ENCODE assay signal across 21 cellular contexts in genomic region chr20:39072132-39072531, GRCh38.
A peak's percentile ranks its signal among the peaks of the same experiment; 100 is the strongest.
DNase-seq lines count a peak whose midpoint lies in the region; FAIRE-seq and TF ChIP-seq lines count a peak whose summit lies in the region.
"Had no signal": no experiment of that assay in that cellular context is flagged by ENCODE, and none has a peak within 500 bp of the region (broad histone marks: within the 10 kb centered on the region; RNA-seq: fewer than 3 reads in every experiment).

No MANE protein-coding gene starts in this region.

- H3K4me2 ChIP-seq in osteoblast (ENCODE audit: insufficient read depth, low read length): no peak overlapping the region
- H3K4me2 ChIP-seq: A549; BLaER1 treated with 17β-estradiol and CSF1 and Interleukin-3, amounts not matched to agents 10 nM and 100 nM had no signal

- peak overlapping the region; percentile 41 for H3K27ac Mint-ChIP-seq in nephron progenitor cell
- H3K27ac Mint-ChIP-seq: B cell; CD4-positive, alpha-beta T cell; CD8-positive, alpha-beta T cell had no signal

- no peak overlapping the region for H2AFZ ChIP-seq in osteoblast (ENCODE audit: low read length)

- H4K20me1 ChIP-seq in osteoblast (ENCODE audit: insufficient read depth, low read length): no peaks in the 10 kb centered on the region
- H4K20me1 ChIP-seq: BLaER1 treated with 17β-estradiol and CSF1 and Interleukin-3, amounts not matched to agents 10 nM and 100 nM had no signal

- TF ChIP-seq CTCF in nephron progenitor cell (IDR thresholded peaks at IDR 0.05): no peak
- no peak for TF ChIP-seq CTCF in osteoblast (IDR thresholded peaks at IDR 0.05; ENCODE audit: extremely low read depth, low read depth, low read length)

- H3K27ac ChIP-seq in osteoblast (ENCODE audit: low read depth, low read length): no peak overlapping the region
- H3K27ac ChIP-seq: 22Rv1; A549; BLaER1 treated with 17β-estradiol and CSF1 and Interleukin-3, amounts not matched to agents 10 nM and 100 nM; C4-2B had no signal

- no peaks in the 10 kb centered on the region for H3K36me3 Mint-ChIP-seq in nephron progenitor cell (ENCODE audit: low read depth)
- H3K36me3 Mint-ChIP-seq: CD8-positive, alpha-beta T cell had no signal

- H3K9me3 Mint-ChIP-seq in nephron progenitor cell: peaks cover 4% of the 10 kb centered on the region
- H3K9me3 Mint-ChIP-seq: CD4-positive, alpha-beta T cell had no signal

- peak; percentile 4 for FAIRE-seq in HTR-8/SVneo (lab: Jason Lieb, UNC)
- FAIRE-seq: A549, D721Med, G401.6, GM12891, GM19239 had no signal

- no peak for DNase-seq in HTR-8/SVneo (ENCODE audit: insufficient read length, low spot score)
- DNase-seq in nephron progenitor cell: no peak
- peak; percentile 38 for DNase-seq in osteoblast (ENCODE audit: insufficient read length, low spot score, missing footprints)
- no peak for DNase-seq in activated CD8-positive, alpha-beta memory T cell treated with anti-CD3 and anti-CD28 coated beads, Interleukin-2, amount 50 U/mL, for 4 hours
- DNase-seq in dermis blood vessel endothelial cell: no peak
- DNase-seq: AML-193; Caco-2; Calu3; CD4-positive, alpha-beta T cell; CD8-positive, alpha-beta T cell; DMS79 treated with DMSO at 0.1 percent for 48 hours; GF-D8 had no signal

- H3K4me1 Mint-ChIP-seq in nephron progenitor cell: peaks cover 10% of the 10 kb centered on the region
- H3K4me1 Mint-ChIP-seq: B cell had no signal

- no peaks in the 10 kb centered on the region for H3K36me3 ChIP-seq in osteoblast (ENCODE audit: insufficient read depth, low read length)
- H3K36me3 ChIP-seq: BLaER1 treated with 17β-estradiol and CSF1 and Interleukin-3, amounts not matched to agents 10 nM and 100 nM had no signal

- peaks cover 62% of the 10 kb centered on the region for H3K27me3 Mint-ChIP-seq in nephron progenitor cell (ENCODE audit: low read depth, poor library complexity)

- H3K27me3 ChIP-seq in osteoblast (ENCODE audit: insufficient read depth, low read length): peaks cover 16% of the 10 kb centered on the region
- H3K27me3 ChIP-seq: BLaER1 treated with 17β-estradiol and CSF1 and Interleukin-3, amounts not matched to agents 10 nM and 100 nM had no signal

- peaks cover 12% of the 10 kb centered on the region for H3K4me1 ChIP-seq in osteoblast (ENCODE audit: insufficient read depth, low read length)
- H3K4me1 ChIP-seq: A549; BLaER1 treated with 17β-estradiol and CSF1 and Interleukin-3, amounts not matched to agents 10 nM and 100 nM; Caco-2 had no signal

- H3K4me3 Mint-ChIP-seq in nephron progenitor cell: no peak overlapping the region
- H3K4me3 Mint-ChIP-seq: B cell; CD4-positive, alpha-beta T cell; CD8-positive, alpha-beta T cell had no signal

- no peaks in the 10 kb centered on the region for H3K9me3 ChIP-seq in osteoblast (ENCODE audit: low read depth, low read length)
- H3K9me3 ChIP-seq: A549, Caco-2 had no signal

- no peak overlapping the region for H3K4me3 ChIP-seq in osteoblast (ENCODE audit: insufficient read depth, low read length)
- H3K4me3 ChIP-seq: A549; BLaER1 treated with 17β-estradiol and CSF1 and Interleukin-3, amounts not matched to agents 10 nM and 100 nM had no signal

- H3K79me2 ChIP-seq in osteoblast (ENCODE audit: insufficient read depth, low read length): no peaks in the 10 kb centered on the region
